In the genomic region with DNA sequence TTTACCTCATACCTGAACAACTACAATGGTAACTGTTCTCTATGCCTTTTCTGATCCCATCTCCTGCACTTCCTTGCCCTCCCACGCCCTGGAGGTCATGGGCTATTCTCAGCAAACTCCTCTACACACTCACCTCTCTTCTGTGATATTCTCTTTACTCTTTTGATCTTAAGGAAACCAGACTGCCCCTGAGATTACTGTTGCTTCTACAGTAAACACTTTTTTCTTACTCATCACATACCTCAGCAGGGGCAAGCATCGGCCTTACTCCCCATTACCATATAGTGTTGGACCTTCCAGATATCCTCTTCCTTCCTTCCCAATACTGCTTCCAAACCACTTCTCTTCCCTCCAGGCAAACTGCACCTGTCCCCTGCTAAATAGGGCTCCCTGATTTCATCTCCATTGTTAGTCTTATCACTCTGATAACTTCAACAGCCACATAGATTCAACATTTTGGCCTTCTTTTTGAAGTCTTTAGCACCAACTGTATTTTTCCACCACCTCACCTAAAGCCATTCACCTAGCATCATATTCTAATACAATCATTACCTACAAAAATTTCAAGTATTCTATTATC, we compare ENCODE assay signal across 21 cellular contexts.
DNase-seq lines count a peak whose midpoint lies in the region; ATAC-seq and TF ChIP-seq lines count a peak whose summit lies in the region.
"Had no signal": no experiment of that assay in that cellular context is flagged by ENCODE, and none has a peak within 500 bp of the region (broad histone marks: within the 10 kb centered on the region; RNA-seq: fewer than 3 reads in every experiment).

No MANE protein-coding gene starts in this region.

- intact Hi-C loops in thyroid gland (cut with DNase I) (no loop called here), breast epithelium (cut with DNase I; ENCODE audit: low total_unique reads) (no loop called here)

- H3K27ac ChIP-seq in HEK293 (ENCODE audit: extremely low read depth, low read depth, low read length), result no peak overlapping the region
- H3K27ac ChIP-seq in thyroid gland, result peak overlapping the region; percentile 47 to 68 (median 65)
- no peak overlapping the region for H3K27ac ChIP-seq in breast epithelium

- H3K4me1 Mint-ChIP-seq in WTC11, result peaks cover 35% of the 10 kb centered on the region

- H3K4me3 Mint-ChIP-seq in WTC11, result no peak overlapping the region
- H3K4me3 Mint-ChIP-seq: activated naive CD8-positive, alpha-beta T cell treated with anti-CD3 and anti-CD28 coated beads, Interleukin-2, amount 10 ng/mL, durations not matched to agents 7 days and 5 days; activated T-cell treated with anti-CD3 and anti-CD28 coated beads, Interleukin-2, amount 50 U/mL, for 24 hours; brain; CD14-positive monocyte had no signal

- H3K36me3 ChIP-seq in HEK293 (ENCODE audit: control insufficient read depth in 2 of 2, insufficient read depth in 1 of 2, low read length in 2 of 2) (no peaks in the 10 kb centered on the region), thyroid gland (no peaks in the 10 kb centered on the region), breast epithelium (no peaks in the 10 kb centered on the region)

- TF ChIP-seq POLR2A in thyroid gland (IDR thresholded peaks at IDR 0.05), result no peak
- no peak for TF ChIP-seq POLR2A in breast epithelium (IDR thresholded peaks at IDR 0.05)

- 0 out of 2 replicates have a peak overlapping the region, but pooled peaks have one; percentile 6 for H3K27ac Mint-ChIP-seq in WTC11
- H3K27ac Mint-ChIP-seq: activated naive CD8-positive, alpha-beta T cell treated with anti-CD3 and anti-CD28 coated beads, Interleukin-2, amount 10 ng/mL, durations not matched to agents 7 days and 5 days; activated T-cell treated with anti-CD3 and anti-CD28 coated beads, Interleukin-2, amount 50 U/mL, for 24 hours; CD14-positive monocyte had no signal

- CTCF ChIA-PET in HEK293 (lab: Yijun Ruan, JAX), result interaction anchor here (1.0 kb wide), 1 partner anchor 179 kb away, joined by 3 read pairs; no protein-coding TSS in a partner anchor
- CTCF ChIA-PET in WTC11 (lab: Charles Lee), result no interaction called here

- no peak for DNase-seq in WTC11 (ENCODE audit: low spot score)
- DNase-seq in kidney glomerular epithelial cell (lab: John Stamatoyannopoulos, UW), result peak; percentile 35
- no peak for DNase-seq in thyroid gland
- DNase-seq in D341Med (ENCODE audit: low spot score), result no peak
- no peak for DNase-seq in NCI-H748 treated with DMSO at 0.1 percent for 48 hours (lab: John Stamatoyannopoulos, UW)
- no peak for DNase-seq in breast epithelium (ENCODE audit: low spot score in 2 of 2)
- DNase-seq: activated CD8-positive, alpha-beta memory T cell treated with anti-CD3 and anti-CD28 coated beads for 24 hours; activated gamma-delta T cell; activated naive CD8-positive, alpha-beta T cell treated with anti-CD3 and anti-CD28 coated beads, Interleukin-2, amount 10 ng/mL, durations not matched to agents 7 days and 5 days; activated T-cell treated with anti-CD3 and anti-CD28 coated beads, Interleukin-2, amount 50 U/mL, for 24 hours; effector CD8-positive, alpha-beta T cell; foreskin fibroblast; head of caudate nucleus; NCI-H187; NCI-H526 treated with DMSO at 0.1 percent for 48 hours; stimulated activated naive CD4-positive, alpha-beta T cell; T-helper 1 cell had no signal

- peaks cover 8% of the 10 kb centered on the region for H3K4me1 ChIP-seq in HEK293 (ENCODE audit: control insufficient read depth, insufficient read depth, low read length)
- peaks cover 43 to 44% of the 10 kb centered on the region in 2 donors for H3K4me1 ChIP-seq in thyroid gland
- H3K4me1 ChIP-seq in breast epithelium, result peaks cover 5 to 10% of the 10 kb centered on the region in 2 donors

- ATAC-seq in WTC11, result no peak

- H3K27me3 Mint-ChIP-seq in WTC11 (ENCODE audit: low read depth), result no peaks in the 10 kb centered on the region
- H3K27me3 Mint-ChIP-seq: activated naive CD8-positive, alpha-beta T cell treated with anti-CD3 and anti-CD28 coated beads, Interleukin-2, amount 10 ng/mL, durations not matched to agents 7 days and 5 days had no signal

- H3K36me3 Mint-ChIP-seq in WTC11, result no peaks in the 10 kb centered on the region
- H3K36me3 Mint-ChIP-seq: activated naive CD8-positive, alpha-beta T cell treated with anti-CD3 and anti-CD28 coated beads, Interleukin-2, amount 10 ng/mL, durations not matched to agents 7 days and 5 days; CD14-positive monocyte had no signal

- H3K9me3 Mint-ChIP-seq in WTC11, result no peaks in the 10 kb centered on the region
- H3K9me3 Mint-ChIP-seq: activated naive CD8-positive, alpha-beta T cell treated with anti-CD3 and anti-CD28 coated beads, Interleukin-2, amount 10 ng/mL, durations not matched to agents 7 days and 5 days; activated T-cell treated with anti-CD3 and anti-CD28 coated beads, Interleukin-2, amount 50 U/mL, for 24 hours had no signal

- H3K9me3 ChIP-seq in HEK293 (ENCODE audit: control insufficient read depth, insufficient read depth, low read depth, low read length) (no peaks in the 10 kb centered on the region), thyroid gland (no peaks in the 10 kb centered on the region), breast epithelium (no peaks in the 10 kb centered on the region)

- POLR2A ChIA-PET in HEK293 (lab: Yijun Ruan, JAX) (no interaction called here), WTC11 (lab: Charles Lee) (no interaction called here)

- 90 to 94% methylated on average over 2 of the region's 2 CpGs for WGBS in thyroid gland, 2 donors

- H3K4me3 ChIP-seq in HEK293 (ENCODE audit: low read depth, low read length) (no peak overlapping the region), thyroid gland (replicated peaks in 1 of 3) (no peak overlapping the region), breast epithelium (no peak overlapping the region)
- H3K4me3 ChIP-seq: lung had no signal

- H3K27me3 ChIP-seq in thyroid gland (no peaks in the 10 kb centered on the region), breast epithelium (no peaks in the 10 kb centered on the region)

- TF ChIP-seq CTCF in HEK293 (tag by site-specific recombination; IDR thresholded peaks at IDR 0.05), result no peak
- TF ChIP-seq CTCF in WTC11 (IDR thresholded peaks at IDR 0.05), result no peak
- TF ChIP-seq CTCF in thyroid gland (IDR thresholded peaks at IDR 0.05), result no peak
- TF ChIP-seq CTCF in breast epithelium (IDR thresholded peaks at IDR 0.05), result no peak

TF ChIP-seq in HEK293, 187 proteins besides CTCF, POLR2A, EP300 and RAD21:
- TF ChIP-seq ZNF426 (tag by site-specific recombination; IDR thresholded peaks at IDR 0.05) (no peak), OSR2 (tag by site-specific recombination; IDR thresholded peaks at IDR 0.05) (0 out of 2 replicates have a peak, but pooled peaks have one; percentile 11), ZNF133 (tag by site-specific recombination; IDR thresholded peaks at IDR 0.05) (peak; percentile 46; the same call in 1 of the 2 replicates), ZBTB44 (tag by site-specific recombination; IDR thresholded peaks at IDR 0.05) (no peak), SCRT2 (tag by site-specific recombination; IDR thresholded peaks at IDR 0.05) (peak; percentile 33; the same call in 1 of the 2 replicates)

TF ChIP-seq in WTC11, 78 proteins besides CTCF, POLR2A, EP300 and RAD21 (continues in another document):
- TF ChIP-seq TP53 (CRISPR knock-in tag; IDR thresholded peaks at IDR 0.05) (no peak), ETV6 (CRISPR knock-in tag; IDR thresholded peaks at IDR 0.05) (no peak), SP1 (CRISPR knock-in tag; conservative IDR thresholded peaks at IDR 0.05) (no peak), ZNF232 (CRISPR knock-in tag; IDR thresholded peaks at IDR 0.05) (no peak), ELF4 (CRISPR knock-in tag; IDR thresholded peaks at IDR 0.05; ENCODE audit: low read depth) (no peak), GRHL2 (CRISPR knock-in tag; IDR thresholded peaks at IDR 0.05; ENCODE audit: insufficient replicate concordance, severe bottlenecking) (no peak)
- TF ChIP-seq, protein P1, sequence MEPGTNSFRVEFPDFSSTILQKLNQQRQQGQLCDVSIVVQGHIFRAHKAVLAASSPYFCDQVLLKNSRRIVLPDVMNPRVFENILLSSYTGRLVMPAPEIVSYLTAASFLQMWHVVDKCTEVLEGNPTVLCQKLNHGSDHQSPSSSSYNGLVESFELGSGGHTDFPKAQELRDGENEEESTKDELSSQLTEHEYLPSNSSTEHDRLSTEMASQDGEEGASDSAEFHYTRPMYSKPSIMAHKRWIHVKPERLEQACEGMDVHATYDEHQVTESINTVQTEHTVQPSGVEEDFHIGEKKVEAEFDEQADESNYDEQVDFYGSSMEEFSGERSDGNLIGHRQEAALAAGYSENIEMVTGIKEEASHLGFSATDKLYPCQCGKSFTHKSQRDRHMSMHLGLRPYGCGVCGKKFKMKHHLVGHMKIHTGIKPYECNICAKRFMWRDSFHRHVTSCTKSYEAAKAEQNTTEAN (CRISPR knock-in tag; IDR thresholded peaks at IDR 0.05), result no peak
- TF ChIP-seq, protein P2, sequence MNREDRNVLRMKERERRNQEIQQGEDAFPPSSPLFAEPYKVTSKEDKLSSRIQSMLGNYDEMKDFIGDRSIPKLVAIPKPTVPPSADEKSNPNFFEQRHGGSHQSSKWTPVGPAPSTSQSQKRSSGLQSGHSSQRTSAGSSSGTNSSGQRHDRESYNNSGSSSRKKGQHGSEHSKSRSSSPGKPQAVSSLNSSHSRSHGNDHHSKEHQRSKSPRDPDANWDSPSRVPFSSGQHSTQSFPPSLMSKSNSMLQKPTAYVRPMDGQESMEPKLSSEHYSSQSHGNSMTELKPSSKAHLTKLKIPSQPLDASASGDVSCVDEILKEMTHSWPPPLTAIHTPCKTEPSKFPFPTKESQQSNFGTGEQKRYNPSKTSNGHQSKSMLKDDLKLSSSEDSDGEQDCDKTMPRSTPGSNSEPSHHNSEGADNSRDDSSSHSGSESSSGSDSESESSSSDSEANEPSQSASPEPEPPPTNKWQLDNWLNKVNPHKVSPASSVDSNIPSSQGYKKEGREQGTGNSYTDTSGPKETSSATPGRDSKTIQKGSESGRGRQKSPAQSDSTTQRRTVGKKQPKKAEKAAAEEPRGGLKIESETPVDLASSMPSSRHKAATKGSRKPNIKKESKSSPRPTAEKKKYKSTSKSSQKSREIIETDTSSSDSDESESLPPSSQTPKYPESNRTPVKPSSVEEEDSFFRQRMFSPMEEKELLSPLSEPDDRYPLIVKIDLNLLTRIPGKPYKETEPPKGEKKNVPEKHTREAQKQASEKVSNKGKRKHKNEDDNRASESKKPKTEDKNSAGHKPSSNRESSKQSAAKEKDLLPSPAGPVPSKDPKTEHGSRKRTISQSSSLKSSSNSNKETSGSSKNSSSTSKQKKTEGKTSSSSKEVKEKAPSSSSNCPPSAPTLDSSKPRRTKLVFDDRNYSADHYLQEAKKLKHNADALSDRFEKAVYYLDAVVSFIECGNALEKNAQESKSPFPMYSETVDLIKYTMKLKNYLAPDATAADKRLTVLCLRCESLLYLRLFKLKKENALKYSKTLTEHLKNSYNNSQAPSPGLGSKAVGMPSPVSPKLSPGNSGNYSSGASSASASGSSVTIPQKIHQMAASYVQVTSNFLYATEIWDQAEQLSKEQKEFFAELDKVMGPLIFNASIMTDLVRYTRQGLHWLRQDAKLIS (CRISPR knock-in tag; IDR thresholded peaks at IDR 0.05; ENCODE audit: borderline replicate concordance), result no peak
- TF ChIP-seq, protein P3, sequence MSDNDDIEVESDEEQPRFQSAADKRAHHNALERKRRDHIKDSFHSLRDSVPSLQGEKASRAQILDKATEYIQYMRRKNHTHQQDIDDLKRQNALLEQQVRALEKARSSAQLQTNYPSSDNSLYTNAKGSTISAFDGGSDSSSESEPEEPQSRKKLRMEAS (CRISPR knock-in tag; IDR thresholded peaks at IDR 0.05), result no peak

Comparison
In these comparisons a context has a peak if more than half of its experiments do, and no peak if none do; other contexts are left out.
1. H3K27ac ChIP-seq: peak in thyroid gland (3 of 3); none in HEK293 (single experiment) and breast epithelium (0 of 2).